In the genomic region with DNA sequence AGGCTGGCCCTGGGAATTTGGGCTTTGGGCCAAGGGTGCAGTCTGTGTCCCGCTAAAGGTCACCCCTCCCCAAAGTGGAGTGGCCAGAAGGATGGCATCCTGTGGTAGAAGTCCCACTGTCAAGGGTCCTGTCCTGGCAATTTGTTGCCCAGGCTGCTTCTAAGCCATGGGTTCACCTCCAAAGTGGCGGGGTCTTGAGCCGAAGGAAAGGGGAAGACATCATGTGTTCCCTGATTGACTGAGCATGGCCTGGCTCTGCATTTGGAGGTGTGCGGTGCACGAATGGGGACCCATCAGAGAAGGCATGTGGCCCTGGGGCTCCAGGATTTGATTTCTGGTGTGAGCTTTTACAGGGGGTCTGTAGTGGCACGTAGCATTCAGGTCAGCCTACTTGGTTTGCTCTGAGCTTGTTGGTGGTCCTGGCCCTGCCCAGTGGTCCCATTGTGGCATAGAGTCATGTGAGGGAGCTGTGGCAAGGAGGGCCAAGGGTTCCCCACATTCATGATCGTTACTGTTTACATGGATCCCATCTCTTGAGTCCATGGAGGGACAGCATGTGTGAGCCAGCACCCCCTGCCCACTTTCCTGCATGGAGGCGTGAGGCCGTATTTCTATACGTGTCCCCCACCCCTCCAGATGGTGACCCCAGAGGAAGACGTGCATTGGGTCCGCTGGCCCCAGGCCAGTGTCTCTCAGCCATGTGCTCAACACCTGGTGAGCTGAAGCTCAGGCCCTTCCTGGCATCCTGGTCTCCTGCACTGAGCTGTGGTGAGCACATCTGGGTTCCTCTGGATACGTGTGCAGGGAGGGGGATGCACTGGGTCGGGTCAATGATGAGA, we compare ENCODE assay signal across 18 cellular contexts.
A peak's percentile ranks its signal among the peaks of the same experiment; 100 is the strongest.
DNase-seq lines count a peak whose midpoint lies in the region; ATAC-seq and TF ChIP-seq lines count a peak whose summit lies in the region.
"Had no signal": no experiment of that assay in that cellular context is flagged by ENCODE, and none has a peak within 500 bp of the region (broad histone marks: within the 10 kb centered on the region; RNA-seq: fewer than 3 reads in every experiment).

No MANE protein-coding gene starts in this region.

- H3K9me3 ChIP-seq in left lung (peaks cover 0 to 100% of the 10 kb centered on the region in 2 donors), suprapubic skin (peaks cover 37% of the 10 kb centered on the region)

- no peaks in the 10 kb centered on the region for H3K4me1 ChIP-seq in left lung
- H3K4me1 ChIP-seq in suprapubic skin = no peaks in the 10 kb centered on the region
- H3K4me1 ChIP-seq: upper lobe of left lung had no signal

- H3K27me3 ChIP-seq in dorsolateral prefrontal cortex = no peaks in the 10 kb centered on the region
- no peaks in the 10 kb centered on the region for H3K27me3 ChIP-seq in left lung
- no peaks in the 10 kb centered on the region for H3K27me3 ChIP-seq in suprapubic skin
- H3K27me3 ChIP-seq: brain microvascular endothelial cell, upper lobe of left lung had no signal

- no peaks in the 10 kb centered on the region for H3K36me3 ChIP-seq in left lung
- no peaks in the 10 kb centered on the region for H3K36me3 ChIP-seq in suprapubic skin
- H3K36me3 ChIP-seq: brain microvascular endothelial cell, upper lobe of left lung had no signal

- intact Hi-C loops in dorsolateral prefrontal cortex (cut with DNase I) (no loop called here), left lung (cut with DNase I) (loop anchor here in 1 of 2 donors (10.0 kb wide), 1 partner anchor 65 kb away; no protein-coding TSS in a partner anchor)

- peaks cover 15% of the 10 kb centered on the region for H3K9me3 Mint-ChIP-seq in activated T-cell treated with anti-CD3 and anti-CD28 coated beads, Interleukin-2, amount 50 U/mL, for 24 hours

- H3K4me3 ChIP-seq in dorsolateral prefrontal cortex = no peak overlapping the region
- no peak overlapping the region for H3K4me3 ChIP-seq in left lung
- H3K4me3 ChIP-seq in suprapubic skin = no peak overlapping the region
- H3K4me3 ChIP-seq: GM12878, lung, upper lobe of left lung had no signal

- no peak overlapping the region for H3K27ac Mint-ChIP-seq in activated T-cell treated with anti-CD3 and anti-CD28 coated beads, Interleukin-2, amount 50 U/mL, for 24 hours
- H3K27ac Mint-ChIP-seq: activated CD8-positive, alpha-beta T cell treated with anti-CD3 and anti-CD28 coated beads for 36 hours; activated naive CD4-positive, alpha-beta T cell treated with anti-CD3 and anti-CD28 coated beads for 36 hours; nephron had no signal

- TF ChIP-seq POLR2A in suprapubic skin (IDR thresholded peaks at IDR 0.05) = no peak

- no peak overlapping the region for H3K27ac ChIP-seq in dorsolateral prefrontal cortex
- no peak overlapping the region for H3K27ac ChIP-seq in left lung
- H3K27ac ChIP-seq in suprapubic skin = no peak overlapping the region
- H3K27ac ChIP-seq: brain microvascular endothelial cell, upper lobe of left lung had no signal

- DNase-seq in activated T-cell treated with anti-CD3 and anti-CD28 coated beads, Interleukin-2, amount 50 U/mL, for 24 hours = peak; percentile 12
- DNase-seq in activated T-cell treated with anti-CD3 and anti-CD28 coated beads for 4 hours (no peak), dorsolateral prefrontal cortex (peak in 9 of 10 donors; percentile 1 to 42 (median 22)), left lung (peak; percentile 29 to 53), suprapubic skin (ENCODE audit: low spot score in 2 of 2) (peak; percentile 39 to 41), 8988T (no peak)
- DNase-seq: activated CD8-positive, alpha-beta T cell treated with anti-CD3 and anti-CD28 coated beads for 36 hours; activated naive CD4-positive, alpha-beta T cell treated with anti-CD3 and anti-CD28 coated beads for 36 hours; brain microvascular endothelial cell; HCEC 1CT; NCI-H1436 treated with DMSO at 0.1 percent for 48 hours; NCI-H510A had no signal

- 80% methylated on average over 13 of the region's 14 CpGs for WGBS in suprapubic skin

- H3K4me1 Mint-ChIP-seq in activated T-cell treated with anti-CD3 and anti-CD28 coated beads, Interleukin-2, amount 50 U/mL, for 24 hours (ENCODE audit: low read depth) = no peaks in the 10 kb centered on the region
- H3K4me1 Mint-ChIP-seq: nephron had no signal

- no peak overlapping the region for H3K4me3 Mint-ChIP-seq in activated T-cell treated with anti-CD3 and anti-CD28 coated beads, Interleukin-2, amount 50 U/mL, for 24 hours
- H3K4me3 Mint-ChIP-seq: activated CD8-positive, alpha-beta T cell treated with anti-CD3 and anti-CD28 coated beads for 36 hours; activated naive CD4-positive, alpha-beta T cell treated with anti-CD3 and anti-CD28 coated beads for 36 hours; nephron had no signal

- no peaks in the 10 kb centered on the region for H3K36me3 Mint-ChIP-seq in activated T-cell treated with anti-CD3 and anti-CD28 coated beads, Interleukin-2, amount 50 U/mL, for 24 hours (ENCODE audit: low read depth)

- ATAC-seq in left lung = no peak
- no peak for ATAC-seq in GM19455 (IDR thresholded peaks at IDR 0.05; ENCODE audit: unreplicated experiment)
- ATAC-seq in HG03439 (IDR thresholded peaks at IDR 0.05; ENCODE audit: unreplicated experiment) = no peak
- ATAC-seq: activated CD8-positive, alpha-beta T cell treated with anti-CD3 and anti-CD28 coated beads for 36 hours; GM12878 had no signal

- no peaks in the 10 kb centered on the region for H3K27me3 Mint-ChIP-seq in activated T-cell treated with anti-CD3 and anti-CD28 coated beads, Interleukin-2, amount 50 U/mL, for 24 hours
- H3K27me3 Mint-ChIP-seq: activated CD8-positive, alpha-beta T cell treated with anti-CD3 and anti-CD28 coated beads for 36 hours had no signal

- TF ChIP-seq EP300 in suprapubic skin (IDR thresholded peaks at IDR 0.05) = no peak

- TF ChIP-seq CTCF in dorsolateral prefrontal cortex (IDR thresholded peaks at IDR 0.05 in 54 of 56, conservative IDR thresholded peaks at IDR 0.05 in 2 of 56; ENCODE audit: low read depth in 1 of 56, partially characterized antibody in 56 of 56) = no peak
- no peak for TF ChIP-seq CTCF in left lung (IDR thresholded peaks at IDR 0.05)
- no peak for TF ChIP-seq CTCF in suprapubic skin (IDR thresholded peaks at IDR 0.05)

Comparison
In these comparisons a context has a peak if more than half of its experiments do, and no peak if none do; other contexts are left out.
1. DNase-seq: peak in activated T-cell treated with anti-CD3 and anti-CD28 coated beads, Interleukin-2, amount 50 U/mL, for 24 hours (single experiment), dorsolateral prefrontal cortex (9 of 10), left lung (2 of 2) and suprapubic skin (2 of 2); none in activated T-cell treated with anti-CD3 and anti-CD28 coated beads for 4 hours (single experiment) and 8988T (single experiment).